1 cellular context compared by ENCODE assay signal in the genomic region with DNA sequence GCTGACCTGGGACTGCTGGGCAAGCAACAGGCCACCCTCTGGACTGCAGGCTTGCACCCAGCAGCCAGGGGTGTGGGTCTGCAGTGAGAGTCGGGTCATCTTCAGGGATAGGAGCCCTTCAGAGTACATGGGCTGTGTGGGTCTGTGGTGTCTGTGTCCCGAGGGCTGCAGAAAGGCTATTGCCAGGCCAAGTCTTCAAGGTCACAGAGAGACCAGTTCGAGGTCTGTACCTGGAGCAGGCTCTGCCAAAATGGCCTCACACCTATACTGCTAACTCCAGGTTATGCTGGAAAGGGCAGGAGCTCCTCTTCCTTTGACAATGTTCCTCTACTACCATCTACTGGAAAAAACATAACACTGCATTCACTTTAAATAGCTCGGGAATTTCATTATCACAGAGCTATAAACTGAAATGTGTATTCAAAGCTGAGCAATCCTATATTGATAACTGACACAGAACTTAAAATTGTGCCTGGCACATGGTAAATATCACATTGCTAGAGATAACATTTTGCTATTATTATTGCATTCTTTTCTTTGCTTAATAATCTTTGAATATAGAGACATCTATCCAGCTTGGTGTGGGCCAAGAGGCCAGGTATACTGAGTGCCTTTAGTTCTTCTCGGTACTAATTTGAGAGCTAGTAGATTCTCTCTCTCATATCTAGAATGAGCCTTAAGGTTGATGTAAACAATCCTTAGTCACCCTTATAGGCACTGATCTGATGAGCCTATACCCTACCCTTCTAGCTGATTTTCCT.
TF ChIP-seq lines count a peak whose summit lies in the region.

No MANE protein-coding gene starts in this region.

TF ChIP-seq in K562, 482 proteins besides CTCF, POLR2A, EP300 and RAD21 (continued from another document):
- TF ChIP-seq, protein P1, sequence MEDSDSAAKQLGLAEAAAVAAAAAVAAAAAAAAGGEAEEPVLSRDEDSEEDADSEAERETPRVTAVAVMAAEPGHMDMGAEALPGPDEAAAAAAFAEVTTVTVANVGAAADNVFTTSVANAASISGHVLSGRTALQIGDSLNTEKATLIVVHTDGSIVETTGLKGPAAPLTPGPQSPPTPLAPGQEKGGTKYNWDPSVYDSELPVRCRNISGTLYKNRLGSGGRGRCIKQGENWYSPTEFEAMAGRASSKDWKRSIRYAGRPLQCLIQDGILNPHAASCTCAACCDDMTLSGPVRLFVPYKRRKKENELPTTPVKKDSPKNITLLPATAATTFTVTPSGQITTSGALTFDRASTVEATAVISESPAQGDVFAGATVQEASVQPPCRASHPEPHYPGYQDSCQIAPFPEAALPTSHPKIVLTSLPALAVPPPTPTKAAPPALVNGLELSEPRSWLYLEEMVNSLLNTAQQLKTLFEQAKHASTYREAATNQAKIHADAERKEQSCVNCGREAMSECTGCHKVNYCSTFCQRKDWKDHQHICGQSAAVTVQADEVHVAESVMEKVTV (CRISPR knock-in tag; IDR thresholded peaks at IDR 0.05), result peak; percentile 63
- TF ChIP-seq ZNF133 (CRISPR knock-in tag; IDR thresholded peaks at IDR 0.05) (no peak), YY1 (IDR thresholded peaks at IDR 0.05; ENCODE audit: borderline replicate concordance in 1 of 3, control insufficient read depth in 1 of 3, extremely low read depth in 1 of 3, insufficient read depth in 3 of 3, insufficient read length in 1 of 3, insufficient replicate concordance in 2 of 3, low read depth in 1 of 3, low read length in 2 of 3) (peak in 1 of 3 experiments; percentile 31), OTX1 (CRISPR knock-in tag; IDR thresholded peaks at IDR 0.05) (no peak)
